In genomic region chr2:160352492-160352891, GRCh38 we compare ENCODE assay signal across 12 cellular contexts.
DNase-seq lines count a peak whose midpoint lies in the region; ATAC-seq, FAIRE-seq and TF ChIP-seq lines count a peak whose summit lies in the region.
"Had no signal": no experiment of that assay in that cellular context is flagged by ENCODE, and none has a peak within 500 bp of the region (broad histone marks: within the 10 kb centered on the region; RNA-seq: fewer than 3 reads in every experiment).

No MANE protein-coding gene starts in this region.

- TF ChIP-seq RAD21 in A549 (conservative IDR thresholded peaks at IDR 0.05 in 1 of 2, IDR thresholded peaks at IDR 0.05 in 1 of 2): no peak

- no peaks in the 10 kb centered on the region for H3K9me3 Mint-ChIP-seq in HFFc6

- peaks cover 89% of the 10 kb centered on the region for H3K4me1 ChIP-seq in A549
- H3K4me1 ChIP-seq: BE2C had no signal

- 0 out of 2 replicates have a peak overlapping the region, but pooled peaks have one; percentile 44 for H3K4me3 Mint-ChIP-seq in HFFc6

- POLR2A ChIA-PET in A549 (lab: Yijun Ruan, JAX): interaction anchor here (0.6 to 1.7 kb wide), 4 partner anchors 15 to 618 kb away, joined by 3 to 9 read pairs (median 4); no protein-coding TSS in a partner anchor

- DNase-seq in A549 (ENCODE audit: low read depth in 1 of 2, low spot score in 1 of 2) (peak; percentile 24 to 83), HFFc6 (no peak), amniotic epithelial cell (ENCODE audit: low read depth) (peak; percentile 93), iris pigment epithelial cell (ENCODE audit: low read depth) (peak; percentile 87), amygdala (lab: John Stamatoyannopoulos, UW) (no peak), NCI-H2227 (lab: John Stamatoyannopoulos, UW; ENCODE audit: unreplicated experiment) (no peak), GM13977 (ENCODE audit: low spot score) (no peak)
- no peak for DNase-seq in stimulated activated CD4-positive, alpha-beta T cell treated with anti-CD3 and anti-CD28 coated beads, Interleukin-1b, Interleukin-23, amount 100 ng/mL, for 48 hours
- DNase-seq: BE2C, DMS79 treated with DMSO at 0.1 percent for 48 hours, islet precursor cell, upper lobe of right lung had no signal

- peak; percentile 67 to 70; a peak in 3 of 5 replicates for TF ChIP-seq EP300 in A549 (IDR thresholded peaks at IDR 0.05)

- H3K27me3 Mint-ChIP-seq in HFFc6 (ENCODE audit: insufficient read depth): peaks cover 2% of the 10 kb centered on the region

- H3K27ac ChIP-seq in A549: peak overlapping the region; percentile 79 to 85
- H3K27ac ChIP-seq: upper lobe of right lung had no signal

- peak; percentile 78 for FAIRE-seq in A549 (lab: Jason Lieb, UNC)

- peaks cover 29% of the 10 kb centered on the region for H3K36me3 Mint-ChIP-seq in HFFc6 (ENCODE audit: low read depth)

- peak overlapping the region; percentile 83 for H3K4me2 ChIP-seq in A549

- CTCF ChIA-PET in A549 (lab: Yijun Ruan, JAX): interaction anchor here (0.9 to 3.9 kb wide), 14 partner anchors 9 to 713 kb away, joined by 3 to 30 read pairs (median 4); no protein-coding TSS in a partner anchor

- no peak for TF ChIP-seq POLR2A in A549 (IDR thresholded peaks at IDR 0.05; ENCODE audit: low read length)

- H3K4me1 Mint-ChIP-seq in HFFc6 (ENCODE audit: low read depth): peaks cover 97% of the 10 kb centered on the region

- no peaks in the 10 kb centered on the region for H3K9me3 ChIP-seq in A549
- H3K9me3 ChIP-seq: BE2C, upper lobe of right lung had no signal

- 23% methylated on average over 5 of the region's 5 CpGs for WGBS in A549 (ENCODE audit: missing lambda C conversion rate)

- peak; percentile 81 to 92 for ATAC-seq in A549

- peak overlapping the region; percentile 12; the same call in 1 of the 3 replicates for H3K4me3 ChIP-seq in A549
- H3K4me3 ChIP-seq: upper lobe of right lung had no signal

- peak overlapping the region; percentile 67 for H3K27ac Mint-ChIP-seq in HFFc6

- no peak for TF ChIP-seq CTCF in A549 (IDR thresholded peaks at IDR 0.05)
- TF ChIP-seq CTCF in HFFc6 (IDR thresholded peaks at IDR 0.05): no peak
- no peak for TF ChIP-seq CTCF in GM13977 (IDR thresholded peaks at IDR 0.05; ENCODE audit: extremely low read depth, insufficient read depth, missing control alignments)

- in situ Hi-C loops in GM13977 (cut with MboI; ENCODE audit: low pct_unique_long_range_greater_than_20kb, low sequenced_read_pairs, unreplicated experiment): no loop called here

TF ChIP-seq in A549, 52 proteins besides CTCF, POLR2A, EP300 and RAD21:
- TF ChIP-seq GATA3 (IDR thresholded peaks at IDR 0.05; ENCODE audit: borderline replicate concordance) (peak; percentile 74; the same call in 1 of the 2 replicates), HES2 (IDR thresholded peaks at IDR 0.05) (0 out of 2 replicates have a peak, but pooled peaks have one; percentile 31), HOXB5 (CRISPR knock-in tag; IDR thresholded peaks at IDR 0.05) (peak; percentile 81), TP53 (CRISPR knock-in tag; IDR thresholded peaks at IDR 0.05) (no peak), ZSCAN20 (CRISPR knock-in tag; IDR thresholded peaks at IDR 0.05) (no peak), HOXA7 (CRISPR knock-in tag; IDR thresholded peaks at IDR 0.05) (no peak), RCOR1 (IDR thresholded peaks at IDR 0.05; ENCODE audit: low read depth, low read length) (no peak), HEYL (CRISPR knock-in tag; IDR thresholded peaks at IDR 0.05) (no peak), CBX2 (IDR thresholded peaks at IDR 0.05; ENCODE audit: borderline replicate concordance, low read depth) (no peak), CEBPB (IDR thresholded peaks at IDR 0.05) (peak; percentile 72 to 76; a peak in 3 of 4 replicates), MAFK (IDR thresholded peaks at IDR 0.05; ENCODE audit: partially characterized antibody) (peak; percentile 72), MAX (IDR thresholded peaks at IDR 0.05) (peak; percentile 62; the same call in 1 of the 2 replicates), JUN (IDR thresholded peaks at IDR 0.05) (peak; percentile 66 to 67; a peak in 3 of 5 replicates), MYC (IDR thresholded peaks at IDR 0.05; ENCODE audit: borderline replicate concordance, low read length) (0 out of 2 replicates have a peak, but pooled peaks have one; percentile 19), JUNB (IDR thresholded peaks at IDR 0.05) (peak; percentile 85), FOSL2 (IDR thresholded peaks at IDR 0.05) (peak; percentile 83), FOSL2 (CRISPR knock-in tag; IDR thresholded peaks at IDR 0.05) (peak; percentile 87), BCL3 (IDR thresholded peaks at IDR 0.05) (peak; percentile 68; the same call in 2 of the 3 replicates)

Comparison
In these comparisons a context has a peak if more than half of its experiments do, and no peak if none do; other contexts are left out.
1. DNase-seq: peak in A549 (2 of 2), amniotic epithelial cell (single experiment) and iris pigment epithelial cell (single experiment); none in HFFc6 (single experiment), stimulated activated CD4-positive, alpha-beta T cell treated with anti-CD3 and anti-CD28 coated beads, Interleukin-1b, Interleukin-23, amount 100 ng/mL, for 48 hours (single experiment), amygdala (0 of 56), NCI-H2227 (single experiment) and GM13977 (single experiment).